ENCODE assay signal across 31 cellular contexts in the genomic region with DNA sequence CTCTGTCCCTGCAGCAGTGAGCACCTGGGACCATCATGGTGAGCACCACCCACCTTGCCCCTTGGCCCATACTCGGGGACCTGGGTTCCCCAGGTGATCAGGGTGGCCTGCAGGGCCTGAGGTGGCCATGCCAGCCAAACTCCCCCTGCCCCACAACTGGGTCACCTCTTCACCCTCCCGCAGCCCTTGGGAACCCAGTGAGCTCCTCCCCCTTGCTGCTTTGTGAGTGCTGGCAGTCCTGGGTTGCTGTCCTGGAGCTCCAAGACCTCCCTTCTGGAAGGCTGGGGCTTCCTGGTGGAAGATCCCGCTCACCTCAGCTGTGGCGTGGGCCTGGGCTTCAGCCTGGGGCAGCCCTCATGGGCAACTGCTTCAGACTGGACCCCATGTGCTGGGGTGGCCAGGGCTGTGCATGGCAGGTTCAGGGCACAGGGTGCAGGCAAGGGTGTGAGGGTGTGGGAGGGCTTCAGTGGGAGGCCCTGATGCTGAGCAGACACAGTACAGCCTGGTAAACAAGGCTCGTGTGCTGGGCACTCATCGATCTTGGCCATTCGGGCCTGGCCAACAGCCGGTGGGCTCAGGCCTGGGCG. TPM values are rescaled to one million over a fixed set of nuclear protein-coding genes. Genes with fewer than 3 reads are reported as not detected.
"Had no signal": no experiment of that assay in that cellular context is flagged by ENCODE, and none has a peak within 500 bp of the region (broad histone marks: within the 10 kb centered on the region; RNA-seq: fewer than 3 reads in every experiment).

No MANE protein-coding gene starts in this region.

- H3K4me3 ChIP-seq: MG63, SJCRH30 had no signal

- H3K36me3 ChIP-seq: brain microvascular endothelial cell, MG63, SJCRH30, WERI-Rb-1 had no signal

- DNase-seq: activated CD4-positive, alpha-beta memory T cell treated with anti-CD3 and anti-CD28 coated beads, Interleukin-2, amount 10 ng/mL, durations not matched to agents 7 days and 5 days; activated CD4-positive, alpha-beta T cell treated with anti-CD3 and anti-CD28 coated beads for 1 hour; activated CD4-positive, alpha-beta T cell treated with anti-CD3 and anti-CD28 coated beads for 48 hours; activated CD4-positive, CD25-positive, alpha-beta regulatory T cell; activated CD8-positive, alpha-beta memory T cell treated with anti-CD3 and anti-CD28 coated beads for 24 hours; activated CD8-positive, alpha-beta memory T cell treated with anti-CD3 and anti-CD28 coated beads, Interleukin-2, amount 10 ng/mL, durations not matched to agents 7 days and 5 days; activated CD8-positive, alpha-beta memory T cell treated with anti-CD3 and anti-CD28 coated beads, Interleukin-2, amount 50 U/mL, for 48 hours; activated effector memory CD4-positive, alpha-beta T cell treated with Interleukin-2 at 50 U/mL for 16 hours; activated naive CD4-positive, alpha-beta T cell treated with anti-CD3 and anti-CD28 coated beads, Interleukin-2, amount 10 ng/mL, durations not matched to agents 7 days and 5 days; activated naive CD8-positive, alpha-beta T cell treated with anti-CD3 and anti-CD28 coated beads, Interleukin-2, amount 50 U/mL, for 24 hours; activated T-cell treated with anti-CD3 and anti-CD28 coated beads, Interleukin-2, amount 50 U/mL, for 48 hours; anterior cingulate cortex; brain microvascular endothelial cell; central memory CD4-positive, alpha-beta T cell; MG63; NCI-H1048; NCI-H1105 treated with DMSO at 0.1 percent for 48 hours; NCI-H1436; NCI-H1694; NCI-H1930; NCI-H345; NCI-H524 treated with DMSO at 0.1 percent for 48 hours; SHP77; SJCRH30; T1000; WERI-Rb-1 had no signal

- H3K27me3 ChIP-seq: brain microvascular endothelial cell, MG63 had no signal

- ATAC-seq: activated CD8-positive, alpha-beta memory T cell treated with anti-CD3 and anti-CD28 coated beads, Interleukin-2, amount 10 ng/mL, durations not matched to agents 7 days and 5 days; activated naive CD8-positive, alpha-beta T cell treated with anti-CD3 and anti-CD28 coated beads, Interleukin-2, amount 50 U/mL, for 24 hours; Panc1 had no signal

- H3K9me3 ChIP-seq: MG63, SJCRH30 had no signal

- H3K27ac ChIP-seq: brain microvascular endothelial cell, SJCRH30, SK-N-MC, WERI-Rb-1 had no signal

RNA-seq across cellular contexts. Expression of gene CCDC188, which starts 59.7 kb away (rescaled TPM):
- total RNA-seq: activated CD8-positive, alpha-beta memory T cell treated with anti-CD3 and anti-CD28 coated beads, Interleukin-2, amount 10 ng/mL, durations not matched to agents 7 days and 5 days; NCI-H460; RPMI7951; SJCRH30; T-helper 1 cell treated with Interleukin-12 subunit alpha and Interleukin-12 subunit beta and Interleukin-4 antibody, amounts not matched to agents 30 ng/mL and 1 ng/mL, for 36 hours had no signal
